In the genomic region with DNA sequence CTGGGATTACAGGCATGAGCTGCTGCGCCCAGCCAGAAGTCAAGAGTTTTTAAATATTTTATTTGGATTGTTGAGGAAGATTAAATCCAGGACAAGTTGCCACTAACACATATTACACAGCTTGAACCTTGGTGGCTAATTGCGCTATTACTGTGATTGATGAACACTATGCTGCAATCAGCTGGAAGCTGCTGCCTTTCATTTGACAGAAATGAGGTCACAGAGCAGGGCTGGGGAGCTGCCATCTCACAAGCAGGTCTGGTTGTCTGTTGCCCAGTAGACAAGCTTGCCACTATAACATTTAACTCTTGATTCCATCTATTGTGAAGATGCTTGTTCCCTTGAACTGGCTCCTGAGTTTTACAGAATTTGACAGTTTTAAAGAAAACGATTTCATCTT, we compare ENCODE assay signal across 18 cellular contexts.
"Had no signal": no experiment of that assay in that cellular context is flagged by ENCODE, and none has a peak within 500 bp of the region (broad histone marks: within the 10 kb centered on the region; RNA-seq: fewer than 3 reads in every experiment).

No MANE protein-coding gene starts in this region.

- H3K27ac ChIP-seq: coronary artery, esophagus muscularis mucosa, right atrium auricular region had no signal

- ATAC-seq: activated CD8-positive, alpha-beta memory T cell treated with anti-CD3 and anti-CD28 coated beads, Interleukin-2, amount 10 ng/mL, durations not matched to agents 7 days and 5 days; natural killer cell had no signal

- H3K9me3 ChIP-seq: esophagus muscularis mucosa, right atrium auricular region had no signal

- H3K4me3 ChIP-seq: coronary artery, esophagus muscularis mucosa, right atrium auricular region had no signal

- DNase-seq: activated CD4-positive, alpha-beta T cell treated with anti-CD3 and anti-CD28 coated beads for 1 hour; activated CD4-positive, alpha-beta T cell treated with anti-CD3 and anti-CD28 coated beads, Interleukin-2, amount 50 U/mL, for 4 hours; activated CD8-positive, alpha-beta memory T cell treated with anti-CD3 and anti-CD28 coated beads, Interleukin-2, amount 10 ng/mL, durations not matched to agents 7 days and 5 days; activated naive CD4-positive, alpha-beta T cell treated with anti-CD3 and anti-CD28 coated beads, Interleukin-2, amount 50 U/mL, for 16 hours; activated T-cell treated with anti-CD3 and anti-CD28 coated beads, Interleukin-2, amount 50 U/mL, for 24 hours; amniotic stem cell; central memory CD4-positive, alpha-beta T cell; foreskin melanocyte; immature natural killer cell; mesendoderm; natural killer cell; nucleus accumbens; small intestine; stimulated activated CD4-positive, alpha-beta T cell treated with anti-CD3 and anti-CD28 coated beads, Interleukin-4, amount 100 ng/mL, for 4 hours; stimulated activated CD8-positive, alpha-beta memory T cell treated with anti-CD3 and anti-CD28 coated beads, Interleukin-4, amount 100 ng/mL, for 48 hours had no signal

- H3K36me3 ChIP-seq: esophagus muscularis mucosa, right atrium auricular region had no signal

- H3K4me1 ChIP-seq: esophagus muscularis mucosa, right atrium auricular region had no signal
